Comparison of ENCODE assay signal across 25 cellular contexts in the genomic region with DNA sequence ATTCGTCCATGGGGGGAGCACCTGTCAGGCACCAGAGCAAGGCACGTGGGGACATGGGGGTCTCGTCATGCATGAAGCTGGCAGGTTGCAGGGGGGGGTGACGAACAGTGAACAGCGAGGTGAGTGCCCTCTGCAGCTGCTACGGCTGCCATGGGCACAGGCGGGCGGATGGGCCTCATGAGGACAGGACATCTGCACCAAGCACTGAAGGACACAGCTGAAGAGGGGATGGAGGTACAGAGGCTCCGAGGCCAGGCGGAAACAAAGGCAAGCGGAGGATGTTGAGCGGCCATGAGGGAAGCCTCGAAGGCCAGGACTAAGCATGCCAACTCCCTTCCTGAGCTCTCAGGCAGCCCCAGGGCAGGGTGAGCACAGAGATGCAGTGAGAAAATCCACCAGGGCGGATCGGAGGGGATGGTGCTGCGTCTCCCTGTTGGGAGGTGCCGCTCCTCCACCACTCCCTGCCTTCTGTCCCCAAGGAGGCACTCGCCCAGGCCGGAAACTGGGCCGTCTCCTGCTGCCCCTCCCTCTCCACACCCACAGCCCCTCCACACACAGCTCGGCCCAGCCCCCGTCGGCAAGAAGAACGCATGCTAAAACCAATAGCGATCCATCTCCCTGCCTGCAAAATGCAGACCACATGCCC. TPM values are rescaled to one million over a fixed set of nuclear protein-coding genes. Genes with fewer than 3 reads are reported as not detected.
DNase-seq lines count a peak whose midpoint lies in the region; ATAC-seq and TF ChIP-seq lines count a peak whose summit lies in the region.
"Had no signal": no experiment of that assay in that cellular context is flagged by ENCODE, and none has a peak within 500 bp of the region (broad histone marks: within the 10 kb centered on the region; RNA-seq: fewer than 3 reads in every experiment).

No MANE protein-coding gene starts in this region.

- H3K79me2 ChIP-seq in trophoblast cell (ENCODE audit: control insufficient read depth, insufficient read depth, low read length, poor library complexity) = no peaks in the 10 kb centered on the region

- no peak overlapping the region for H2AK9ac ChIP-seq in IMR-90 (replicated peaks; ENCODE audit: low read depth, low read length, poor library complexity)

- POLR2A ChIA-PET in IMR-90 (lab: Charles Lee; ENCODE audit: unreplicated experiment) = no interaction called here

- H3K4me2 ChIP-seq in IMR-90 (ENCODE audit: low read depth, low read length) (no peak overlapping the region), trophoblast cell (ENCODE audit: low read length) (no peak overlapping the region)
- H3K4me2 ChIP-seq: A549, PC-9 had no signal

- DNase-seq in ELF-1 (ENCODE audit: low read depth, low spot score) = peak; percentile 36
- DNase-seq in IMR-90 = no peak
- peak; percentile 67 for DNase-seq in iPS-NIHi11 (ENCODE audit: low spot score)
- DNase-seq in trophoblast cell = no peak
- no peak for DNase-seq in NCI-H2196 (lab: John Stamatoyannopoulos, UW; ENCODE audit: unreplicated experiment)
- no peak for DNase-seq in left colon
- no peak for DNase-seq in GDM1 (lab: John Stamatoyannopoulos, UW)
- DNase-seq: BE2C; CD4-positive, alpha-beta T cell; COR-L47; GF-D8; HCEC 1CT; KG1; NCI-H1092 treated with DMSO at 0.1 percent for 48 hours; NCI-H1436 treated with DMSO at 0.1 percent for 48 hours; NCI-H1930; NCI-H2227 treated with DMSO at 0.1 percent for 48 hours; NCI-H510A; NCI-H748 treated with DMSO at 0.1 percent for 48 hours; PC-9; SIG-M5 had no signal

- no peaks in the 10 kb centered on the region for H3K4me1 ChIP-seq in IMR-90 (ENCODE audit: control insufficient read depth, insufficient read depth, low read length)
- no peaks in the 10 kb centered on the region for H3K4me1 ChIP-seq in trophoblast cell (ENCODE audit: control insufficient read depth in 1 of 2, insufficient read depth in 2 of 2, low read length in 2 of 2)
- H3K4me1 ChIP-seq: A549, BE2C had no signal

- no peaks in the 10 kb centered on the region for H3K9me1 ChIP-seq in IMR-90 (ENCODE audit: insufficient read depth, low read length)

- H2BK12ac ChIP-seq in trophoblast cell (ENCODE audit: low read length) = no peak overlapping the region

- intact Hi-C loops in IMR-90 (cut with micrococcal nuclease) (no loop called here), left colon (cut with DNase I, micrococcal nuclease) (no loop called here)

- WGBS in IMR-90 (ENCODE audit: extremely low coverage in 2 of 2, insufficient read length in 1 of 2), 2 experiments = 49% methylated on average over 8 of the region's 25 CpGs; no CpG with 5 or more reads in 1 of the 2 experiments
- WGBS in trophoblast cell (ENCODE audit: extremely low coverage, insufficient coverage, insufficient read length) = no CpG with 5 or more reads among the region's 25 CpGs

- no peaks in the 10 kb centered on the region for H3K36me3 ChIP-seq in IMR-90 (ENCODE audit: control insufficient read depth, insufficient read depth, low read length)
- no peaks in the 10 kb centered on the region for H3K36me3 ChIP-seq in trophoblast cell (ENCODE audit: control insufficient read depth in 1 of 2, insufficient read depth in 2 of 2, low read length in 2 of 2)
- H3K36me3 ChIP-seq: BE2C had no signal

- H4K12ac ChIP-seq in trophoblast cell (ENCODE audit: low read depth, low read length) = no peak overlapping the region

- no peak overlapping the region for H4K91ac ChIP-seq in IMR-90 (ENCODE audit: insufficient read depth, low read depth, low read length)
- H4K91ac ChIP-seq in trophoblast cell (ENCODE audit: low read depth, low read length) = no peak overlapping the region

- CTCF ChIA-PET in IMR-90 (lab: Yijun Ruan, JAX) = no interaction called here

- H2AFZ ChIP-seq in IMR-90 (replicated peaks; ENCODE audit: low read length, poor library complexity) = peak overlapping the region; percentile 43
- no peak overlapping the region for H2AFZ ChIP-seq in trophoblast cell (ENCODE audit: insufficient read depth, low read length, poor library complexity)
- H2AFZ ChIP-seq: PC-9 had no signal

- no peak overlapping the region for H3K14ac ChIP-seq in IMR-90 (replicated peaks; ENCODE audit: low read depth, low read length)
- H3K14ac ChIP-seq in trophoblast cell (ENCODE audit: low read length) = no peak overlapping the region

- no peak for TF ChIP-seq RAD21 in IMR-90 (IDR thresholded peaks at IDR 0.05; ENCODE audit: low read length)

- H3K27me3 ChIP-seq in IMR-90 (ENCODE audit: control insufficient read depth, insufficient read depth, low read length) (peaks cover 51% of the 10 kb centered on the region), trophoblast cell (ENCODE audit: insufficient read depth, low read length) (no peaks in the 10 kb centered on the region)
- H3K27me3 ChIP-seq: BE2C had no signal

- TF ChIP-seq POLR2A in IMR-90 (IDR thresholded peaks at IDR 0.05; ENCODE audit: low read depth, low read length) = no peak

- in situ Hi-C loops in IMR-90 (cut with MboI; ENCODE audit: low sequenced_read_pairs) = no loop called here

- TF ChIP-seq CTCF in IMR-90 (conservative IDR thresholded peaks at IDR 0.05; ENCODE audit: low read depth, low read length) = no peak

- H2BK120ac ChIP-seq in IMR-90 (ENCODE audit: low read depth, low read length) (no peak overlapping the region), trophoblast cell (ENCODE audit: insufficient read depth, low read length, poor library complexity) (no peak overlapping the region)

- peaks cover 2% of the 10 kb centered on the region; the same call in 1 of the 2 replicates for H3K9me3 ChIP-seq in IMR-90 (ENCODE audit: control insufficient read depth, insufficient read depth, low read length)
- no peaks in the 10 kb centered on the region for H3K9me3 ChIP-seq in trophoblast cell (ENCODE audit: insufficient read depth, low read depth, low read length)
- H3K9me3 ChIP-seq: A549, BE2C had no signal

- no peak overlapping the region for H3K9ac ChIP-seq in IMR-90 (ENCODE audit: low read depth, low read length)
- no peak overlapping the region for H3K9ac ChIP-seq in trophoblast cell (ENCODE audit: low read length)

- no peak overlapping the region for H2BK20ac ChIP-seq in IMR-90 (ENCODE audit: low read depth, low read length)

- no peaks in the 10 kb centered on the region for H3K79me1 ChIP-seq in IMR-90 (ENCODE audit: low read depth in 1 of 2, low read length in 2 of 2)
- no peaks in the 10 kb centered on the region for H3K79me1 ChIP-seq in trophoblast cell (ENCODE audit: low read length)

- no peak overlapping the region for H4K8ac ChIP-seq in IMR-90 (ENCODE audit: low read depth in 2 of 2, low read length in 2 of 2)
- no peak overlapping the region for H4K8ac ChIP-seq in trophoblast cell (ENCODE audit: low read depth, low read length)

- no peak overlapping the region for H2BK5ac ChIP-seq in IMR-90 (ENCODE audit: low read depth, low read length, poor library complexity, severe bottlenecking)
- no peak overlapping the region for H2BK5ac ChIP-seq in trophoblast cell (ENCODE audit: low read depth, low read length, poor library complexity)

- no peak overlapping the region for H3K23ac ChIP-seq in IMR-90 (ENCODE audit: low read depth, low read length)
- H3K23ac ChIP-seq in trophoblast cell (ENCODE audit: low read length) = no peak overlapping the region

- H3K4me3 ChIP-seq in IMR-90 (ENCODE audit: insufficient read depth, low read depth, low read length) (no peak overlapping the region), trophoblast cell (ENCODE audit: low read depth, low read length) (peak overlapping the region; percentile 28)
- H3K4me3 ChIP-seq: A549, PC-9 had no signal

- H3K18ac ChIP-seq in IMR-90 (ENCODE audit: low read depth, low read length) = no peak overlapping the region
- no peak overlapping the region for H3K18ac ChIP-seq in trophoblast cell (ENCODE audit: low read length)

- dilution Hi-C loops in IMR-90 (cut with HindIII; ENCODE audit: low sequenced_read_pairs, unreplicated experiment) = no loop called here

- H4K20me1 ChIP-seq in IMR-90 (ENCODE audit: insufficient read depth, low read length) = no peaks in the 10 kb centered on the region

- no peak overlapping the region for H3K4ac ChIP-seq in IMR-90 (ENCODE audit: low read depth, low read length)
- H3K4ac ChIP-seq in trophoblast cell (ENCODE audit: low read depth, low read length) = no peak overlapping the region

- no peak overlapping the region for H3K56ac ChIP-seq in IMR-90 (ENCODE audit: extremely low read depth, insufficient read depth, low read length)

- no peak overlapping the region for H4K5ac ChIP-seq in IMR-90 (ENCODE audit: low read depth, low read length)

- H2AK5ac ChIP-seq in IMR-90 (ENCODE audit: low read depth, low read length) (no peak overlapping the region), trophoblast cell (ENCODE audit: low read length) (no peak overlapping the region)

- H2BK15ac ChIP-seq in IMR-90 (ENCODE audit: low read depth, low read length) = no peak overlapping the region

- no peak overlapping the region for H3K27ac ChIP-seq in IMR-90 (ENCODE audit: insufficient read depth, low read length)
- H3K27ac ChIP-seq in trophoblast cell (ENCODE audit: low read depth, low read length) = no peak overlapping the region
- H3K27ac ChIP-seq: A549, PC-9, RWPE1 had no signal

- BruUV-seq in IMR-90 (replicated peaks; lab: Mats Ljungman, UMichigan) = no TSS peak

- ATAC-seq in IMR-90 (ENCODE audit: low read depth) (no peak), left colon (no peak), HG03354 (IDR thresholded peaks at IDR 0.05; ENCODE audit: poor library complexity, severe bottlenecking, unreplicated experiment) (no peak)
- ATAC-seq: A549, SK-N-SH treated with all-trans-retinoic acid at 6 μM for 48 hours had no signal

TF ChIP-seq in IMR-90, 13 proteins besides CTCF, POLR2A, EP300 and RAD21 (continues in another document):
- no peak for TF ChIP-seq ELK1 (IDR thresholded peaks at IDR 0.05; ENCODE audit: borderline replicate concordance, low read depth, low read length)
- TF ChIP-seq MAFK (IDR thresholded peaks at IDR 0.05; ENCODE audit: low read depth, low read length) = no peak
- TF ChIP-seq MXI1 (IDR thresholded peaks at IDR 0.05; ENCODE audit: borderline replicate concordance, low read depth, low read length) = no peak
- TF ChIP-seq MAZ (IDR thresholded peaks at IDR 0.05; ENCODE audit: borderline replicate concordance, low read depth, low read length) = no peak
- TF ChIP-seq SMC3 (IDR thresholded peaks at IDR 0.05; ENCODE audit: low read depth, low read length) = no peak

RNA-seq across cellular contexts. Expression of gene ABLIM2, which starts 24.6 kb away (rescaled TPM):
- total RNA-seq in IMR-90 (2012; rRNA removed) (under 0.01 TPM in 2 replicates), left colon (10 to 100 TPM; 18.7 to 24.4 TPM)
- polyA plus RNA-seq in IMR-90 (2012; rRNA removed) = 0.07 and 0.10 TPM in 2 replicates
- polyA plus RNA-seq in IMR-90 (2012; cell fraction: cytosol; rRNA removed) = 0.05 and 0.08 TPM in 2 replicates
- polyA plus RNA-seq in IMR-90 (2012; cell fraction: nucleus; rRNA removed; ENCODE audit: low replicate concordance) = 0.08 TPM in 2 replicates
- 3.0 and 3.2 TPM in 2 replicates for polyA plus RNA-seq in trophoblast cell (2013)

Comparison
In these comparisons a context has a peak if more than half of its experiments do, and no peak if none do; other contexts are left out.
1. DNase-seq: peak in ELF-1 (single experiment) and iPS-NIHi11 (single experiment); none in IMR-90 (single experiment), trophoblast cell (0 of 2), NCI-H2196 (single experiment), left colon (0 of 2) and GDM1 (single experiment).
2. RNA of gene ABLIM2, which starts 24.6 kb away (total RNA-seq): 18.7 to 24.4 TPM in left colon; under 0.01 TPM in IMR-90; every median in the first group is over 10 times any median in the second.